ENCODE assay signal across 9 cellular contexts in the genomic region with DNA sequence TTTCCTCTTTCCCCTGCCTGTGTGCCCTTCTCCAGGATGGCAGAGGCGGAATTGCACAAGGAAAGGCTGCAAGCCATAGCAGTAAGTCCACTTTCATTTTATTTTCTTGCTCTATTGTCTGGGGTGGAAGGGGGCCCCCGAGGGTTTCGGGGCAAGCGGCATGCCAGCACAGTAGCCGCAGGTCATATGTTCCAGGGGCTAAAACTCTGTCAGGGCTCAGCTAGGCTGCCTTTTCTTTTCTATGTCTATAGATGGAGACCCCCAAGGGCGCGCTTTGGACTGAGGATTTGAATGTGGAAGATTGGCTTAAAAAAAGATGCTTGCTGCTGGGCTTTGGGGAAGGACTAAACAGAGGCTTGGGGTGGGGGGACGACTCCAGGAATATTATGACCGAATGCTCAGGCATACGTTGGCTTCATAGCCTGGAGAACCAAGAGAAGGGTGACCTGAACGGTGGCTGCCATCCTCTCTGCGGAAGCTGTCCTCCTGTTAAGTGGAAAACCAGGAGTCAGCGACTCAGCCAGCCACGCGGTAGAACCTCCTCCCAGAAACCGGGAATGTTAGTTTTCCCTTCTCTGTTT. TPM values are rescaled to one million over a fixed set of nuclear protein-coding genes. Genes with fewer than 3 reads are reported as not detected.
DNase-seq lines count a peak whose midpoint lies in the region; ATAC-seq, FAIRE-seq and TF ChIP-seq lines count a peak whose summit lies in the region.
"Had no signal": no experiment of that assay in that cellular context is flagged by ENCODE, and none has a peak within 500 bp of the region (broad histone marks: within the 10 kb centered on the region; RNA-seq: fewer than 3 reads in every experiment).

No MANE protein-coding gene starts in this region.

- ATAC-seq in A549, result peak in 1 of 2 experiments; percentile 27; a peak in 4 of 6 replicates
- ATAC-seq in activated CD8-positive, alpha-beta T cell treated with anti-CD3 and anti-CD28 coated beads for 36 hours, result no peak
- no peak for ATAC-seq in HG02798 (IDR thresholded peaks at IDR 0.05; ENCODE audit: poor library complexity, unreplicated experiment)

- no peaks in the 10 kb centered on the region for H3F3A ChIP-seq in MM.1S (ENCODE audit: insufficient read depth, low read length)

- H3K4me3 Mint-ChIP-seq in activated CD8-positive, alpha-beta T cell treated with anti-CD3 and anti-CD28 coated beads for 36 hours, result no peak overlapping the region

- in situ Hi-C loops in KBM-7 (cut with MboI; ENCODE audit: low pct_unique_long_range_greater_than_20kb, low sequenced_read_pairs), result no loop called here

- H3K4me3 ChIP-seq in A549, result peak overlapping the region; percentile 68
- H3K4me3 ChIP-seq in MM.1S (ENCODE audit: low read length), result peak overlapping the region; percentile 60
- peak overlapping the region; percentile 45 to 55 for H3K4me3 ChIP-seq in muscle layer of colon (ENCODE audit: low read depth in 1 of 2, low read length in 2 of 2)
- H3K4me3 ChIP-seq: mucosa of descending colon had no signal

- TF ChIP-seq CTCF in A549 (IDR thresholded peaks at IDR 0.05) (no peak), MM.1S (IDR thresholded peaks at IDR 0.05; ENCODE audit: low read length) (no peak)
- no peak for TF ChIP-seq CTCF in activated CD8-positive, alpha-beta T cell treated with anti-CD3 and anti-CD28 coated beads for 36 hours (IDR thresholded peaks at IDR 0.05)

- H3K4me2 ChIP-seq in A549 (peak overlapping the region; percentile 100), MM.1S (ENCODE audit: low read depth, low read length) (peak overlapping the region; percentile 61)

- H3K36me3 ChIP-seq in MM.1S (replicated peaks; ENCODE audit: insufficient read depth, low read length), result no peaks in the 10 kb centered on the region
- H3K36me3 ChIP-seq in muscle layer of colon (ENCODE audit: insufficient read depth, low read length), result no peaks in the 10 kb centered on the region

- H3K27me3 ChIP-seq in MM.1S (replicated peaks; ENCODE audit: insufficient read depth, low read length) (no peaks in the 10 kb centered on the region; the same call in 1 of the 2 replicates), muscle layer of colon (ENCODE audit: control insufficient read depth in 1 of 2, insufficient read depth in 2 of 2, low read length in 2 of 2) (no peaks in the 10 kb centered on the region)

- H3K4me1 ChIP-seq in A549, result 0 out of 3 replicates have a peak, but pooled peaks cover 3% of the 10 kb centered on the region
- H3K4me1 ChIP-seq in MM.1S (ENCODE audit: low read length), result no peaks in the 10 kb centered on the region
- H3K4me1 ChIP-seq in muscle layer of colon (ENCODE audit: insufficient read depth, low read length), result peaks cover 9% of the 10 kb centered on the region

- no peaks in the 10 kb centered on the region for H3K9me3 ChIP-seq in A549
- no peaks in the 10 kb centered on the region for H3K9me3 ChIP-seq in MM.1S (replicated peaks; ENCODE audit: insufficient read depth, low read length)
- H3K9me3 ChIP-seq in muscle layer of colon (ENCODE audit: low read length), result no peaks in the 10 kb centered on the region
- H3K9me3 ChIP-seq: mucosa of descending colon had no signal

- H3K36me3 Mint-ChIP-seq in activated CD8-positive, alpha-beta T cell treated with anti-CD3 and anti-CD28 coated beads for 36 hours (ENCODE audit: low read depth), result no peaks in the 10 kb centered on the region

- DNase-seq in A549 (ENCODE audit: low read depth in 1 of 2, low spot score in 1 of 2) (no peak), MM.1S (no peak), epidermal melanocyte (ENCODE audit: insufficient read length, low spot score) (peak; percentile 43), middle frontal gyrus (ENCODE audit: extremely low spot score, low spot score) (no peak), KBM-7 (no peak)
- no peak for DNase-seq in activated CD8-positive, alpha-beta T cell treated with anti-CD3 and anti-CD28 coated beads for 36 hours

- no peak overlapping the region for H3K27ac Mint-ChIP-seq in activated CD8-positive, alpha-beta T cell treated with anti-CD3 and anti-CD28 coated beads for 36 hours

- no peak for FAIRE-seq in A549 (lab: Jason Lieb, UNC)

- H3K27ac ChIP-seq in A549, result peak overlapping the region; percentile 67 to 77; a peak in 5 of 6 replicates
- no peak overlapping the region for H3K27ac ChIP-seq in MM.1S (ENCODE audit: low read length)
- H3K27ac ChIP-seq in muscle layer of colon (ENCODE audit: low read depth, low read length), result no peak overlapping the region

- no peak overlapping the region for H3K9ac ChIP-seq in MM.1S (ENCODE audit: low read length)
- no peak overlapping the region for H3K9ac ChIP-seq in muscle layer of colon (ENCODE audit: low read length)

- 8% methylated on average over 16 of the region's 16 CpGs for WGBS in A549 (ENCODE audit: missing lambda C conversion rate)

- no peaks in the 10 kb centered on the region for H3K79me2 ChIP-seq in MM.1S (ENCODE audit: low read length)

- H3K9me2 ChIP-seq in MM.1S (replicated peaks; ENCODE audit: insufficient read depth, low read length), result no peaks in the 10 kb centered on the region

- peak overlapping the region; percentile 67 for H2AFZ ChIP-seq in MM.1S (ENCODE audit: low read length)

- H4K20me1 ChIP-seq in MM.1S (ENCODE audit: insufficient read depth, low read length), result no peaks in the 10 kb centered on the region

- H3K9me3 Mint-ChIP-seq in activated CD8-positive, alpha-beta T cell treated with anti-CD3 and anti-CD28 coated beads for 36 hours, result no peaks in the 10 kb centered on the region

- no peak for TF ChIP-seq EP300 in A549 (IDR thresholded peaks at IDR 0.05)

- intact Hi-C loops in activated CD8-positive, alpha-beta T cell treated with anti-CD3 and anti-CD28 coated beads for 36 hours (cut with micrococcal nuclease), result no loop called here

- POLR2A ChIA-PET in A549 (lab: Yijun Ruan, JAX), result no interaction called here
- POLR2A ChIA-PET in activated CD8-positive, alpha-beta T cell treated with anti-CD3 and anti-CD28 coated beads for 36 hours (lab: Charles Lee), result no interaction called here

- TF ChIP-seq RAD21 in A549 (conservative IDR thresholded peaks at IDR 0.05 in 1 of 2, IDR thresholded peaks at IDR 0.05 in 1 of 2), result no peak

- no peaks in the 10 kb centered on the region for H3K4me1 Mint-ChIP-seq in activated CD8-positive, alpha-beta T cell treated with anti-CD3 and anti-CD28 coated beads for 36 hours (ENCODE audit: low read depth)

- TF ChIP-seq POLR2A in A549 (IDR thresholded peaks at IDR 0.05; ENCODE audit: low read length), result no peak

- CTCF ChIA-PET in A549 (lab: Yijun Ruan, JAX), result interaction anchor here (0.7 to 2.6 kb wide), 3 partner anchors 21 to 206 kb away, joined by 4 to 9 read pairs (median 7); no protein-coding TSS in a partner anchor
- CTCF ChIA-PET in activated CD8-positive, alpha-beta T cell treated with anti-CD3 and anti-CD28 coated beads for 36 hours (lab: Charles Lee), result no interaction called here

- peaks cover 25% of the 10 kb centered on the region for H3K27me3 Mint-ChIP-seq in activated CD8-positive, alpha-beta T cell treated with anti-CD3 and anti-CD28 coated beads for 36 hours

TF ChIP-seq in A549, 52 proteins besides CTCF, POLR2A, EP300 and RAD21 (continues in another document):
- TF ChIP-seq BHLHE40 (IDR thresholded peaks at IDR 0.05; ENCODE audit: low read depth, low read length) (no peak), RARB (CRISPR knock-in tag; IDR thresholded peaks at IDR 0.05) (no peak), CBX2 (IDR thresholded peaks at IDR 0.05; ENCODE audit: borderline replicate concordance, low read depth) (no peak), JUN (IDR thresholded peaks at IDR 0.05) (no peak), NFE2L2 (conservative IDR thresholded peaks at IDR 0.05; ENCODE audit: low read length) (no peak), JUNB (IDR thresholded peaks at IDR 0.05) (no peak), CHD4 (IDR thresholded peaks at IDR 0.05; ENCODE audit: borderline replicate concordance) (no peak), HEYL (CRISPR knock-in tag; IDR thresholded peaks at IDR 0.05) (no peak), POLR2AphosphoS2 (conservative IDR thresholded peaks at IDR 0.05; ENCODE audit: low read length) (no peak)
- TF ChIP-seq, protein P1, sequence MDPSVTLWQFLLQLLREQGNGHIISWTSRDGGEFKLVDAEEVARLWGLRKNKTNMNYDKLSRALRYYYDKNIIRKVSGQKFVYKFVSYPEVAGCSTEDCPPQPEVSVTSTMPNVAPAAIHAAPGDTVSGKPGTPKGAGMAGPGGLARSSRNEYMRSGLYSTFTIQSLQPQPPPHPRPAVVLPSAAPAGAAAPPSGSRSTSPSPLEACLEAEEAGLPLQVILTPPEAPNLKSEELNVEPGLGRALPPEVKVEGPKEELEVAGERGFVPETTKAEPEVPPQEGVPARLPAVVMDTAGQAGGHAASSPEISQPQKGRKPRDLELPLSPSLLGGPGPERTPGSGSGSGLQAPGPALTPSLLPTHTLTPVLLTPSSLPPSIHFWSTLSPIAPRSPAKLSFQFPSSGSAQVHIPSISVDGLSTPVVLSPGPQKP (IDR thresholded peaks at IDR 0.05; ENCODE audit: low read depth, low read length), result no peak
- TF ChIP-seq, protein P2, sequence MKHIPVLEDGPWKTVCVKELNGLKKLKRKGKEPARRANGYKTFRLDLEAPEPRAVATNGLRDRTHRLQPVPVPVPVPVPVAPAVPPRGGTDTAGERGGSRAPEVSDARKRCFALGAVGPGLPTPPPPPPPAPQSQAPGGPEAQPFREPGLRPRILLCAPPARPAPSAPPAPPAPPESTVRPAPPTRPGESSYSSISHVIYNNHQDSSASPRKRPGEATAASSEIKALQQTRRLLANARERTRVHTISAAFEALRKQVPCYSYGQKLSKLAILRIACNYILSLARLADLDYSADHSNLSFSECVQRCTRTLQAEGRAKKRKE (CRISPR knock-in tag; IDR thresholded peaks at IDR 0.05; ENCODE audit: low read depth), result no peak

RNA-seq across cellular contexts. Expression of a gene that starts 0.5 kb away (rescaled TPM):
- polyA plus RNA-seq in A549 (2011; rRNA removed) (0.08 TPM in 1 of 2 replicates, not detected in the other), A549 (2017; fragmentation: RNase III; extraction: RNeasy Plus Mini Kit Qiagen cat#74134 plus additional on column Dnase treatment) (0.04 to 0.22 TPM (median 0.06 TPM) in 3 replicates)
- polyA plus RNA-seq in A549 (2012; cell fraction: cytosol; rRNA removed), result 0.01 TPM in 1 of 2 replicates, not detected in the other
- polyA plus RNA-seq in A549 (2012; cell fraction: nucleus; rRNA removed), result not detected in 2 replicates
- polyA minus RNA-seq in A549 (2011; rRNA and poly(A)+ RNA removed), result not detected in 2 replicates
- not detected for total RNA-seq in activated CD8-positive, alpha-beta T cell treated with anti-CD3 and anti-CD28 coated beads for 36 hours

Comparison
In these comparisons a context has a peak if more than half of its experiments do, and no peak if none do; other contexts are left out.
1. H3K27ac ChIP-seq: peak in A549 (2 of 2); none in MM.1S (single experiment) and muscle layer of colon (single experiment).
2. Peak in every context shown above with its lines, with median percentiles within 50 percentile points of each other: H3K4me3 ChIP-seq.